ENCODE assay signal across 8 cellular contexts in genomic region chr14:34539407-34540180, GRCh38. TPM values are rescaled to one million over a fixed set of nuclear protein-coding genes. Genes with fewer than 3 reads are reported as not detected.
A peak's percentile ranks its signal among the peaks of the same experiment; 100 is the strongest.
DNase-seq lines count a peak whose midpoint lies in the region; ATAC-seq, FAIRE-seq and TF ChIP-seq lines count a peak whose summit lies in the region.

EAPP (minus strand) TSS chr14:34539701; CDS start chr14:34539628, 73 bp downstream.

- CTCF ChIA-PET in HepG2 (lab: Yijun Ruan, JAX; ENCODE audit: low intra/inter-chr PET ratio, low total read pairs) = interaction anchor here (1.1 kb wide), 1 partner anchor 207 kb away, joined by 3 read pairs; no protein-coding TSS in a partner anchor

- FAIRE-seq in HepG2 (lab: Jason Lieb, UNC) = peak; percentile 40

- in situ Hi-C loops in GM18951 (cut with MboI; ENCODE audit: low sequenced_read_pairs, unreplicated experiment) = no loop called here
- in situ Hi-C loops in HepG2 (cut with HindIII; ENCODE audit: extremely low pct_ligation_motif_present, low pct_unique_long_range_greater_than_20kb) = no loop called here

- POLR2A ChIA-PET in HepG2 (lab: Yijun Ruan, JAX) = interaction anchor here (1.0 to 1.9 kb wide), 6 partner anchors 15 to 1268 kb away, joined by 3 to 17 read pairs (median 11); partner anchors contain the start of gene SPTSSA

- under 1% methylated on average over 57 of the region's 59 CpGs for WGBS in HepG2 (ENCODE audit: low lambda C conversion rate)

- TF ChIP-seq RAD21 in HepG2 (CRISPR knock-in tag; IDR thresholded peaks at IDR 0.05) = peak; percentile 79

- TF ChIP-seq CTCF in 22Rv1 (IDR thresholded peaks at IDR 0.05) (no peak), WI38 (IDR thresholded peaks at IDR 0.05; ENCODE audit: low read depth, low read length) (no peak), HepG2 (CRISPR knock-in tag; IDR thresholded peaks at IDR 0.05) (peak; percentile 51)

- H3K27me3 ChIP-seq in HepG2 (ENCODE audit: control insufficient read depth in 1 of 2, insufficient read depth in 2 of 2, low read length in 2 of 2) = peaks cover 0 to 4% of the 10 kb centered on the region in 2 experiments; a peak in 1 of 5 replicates

- peak; percentile 100 for DNase-seq in HepG2 (ENCODE audit: low spot score)
- peak; percentile 90 to 92 for DNase-seq in stimulated activated CD4-positive, alpha-beta T cell treated with anti-CD3 and anti-CD28 coated beads, Interleukin-4, amount 100 ng/mL, for 4 hours
- DNase-seq in NCI-H2029 treated with DMSO at 0.1 percent for 48 hours (lab: John Stamatoyannopoulos, UW) = no peak

- H3K4me1 ChIP-seq in HepG2 (ENCODE audit: insufficient read depth, low read length) = peaks cover 25% of the 10 kb centered on the region

- H3K9me3 ChIP-seq in HepG2 (ENCODE audit: low read length) = no peaks in the 10 kb centered on the region

- H4K20me1 ChIP-seq in HepG2 (ENCODE audit: insufficient read depth, low read length) = no peaks in the 10 kb centered on the region; the same call in 1 of the 2 replicates

- intact Hi-C loops in HepG2 (cut with micrococcal nuclease; ENCODE audit: unreplicated experiment) = loop anchor here (5.0 kb wide), 4 partner anchors 42 to 207 kb away; partner anchors contain the start of gene SPTSSA

- ATAC-seq in HG03280 (IDR thresholded peaks at IDR 0.05; ENCODE audit: unreplicated experiment) (peak; percentile 100), HepG2 (peak; percentile 96)

- H3K27ac ChIP-seq in 22Rv1 (peak within 1 kb of the TSS; percentile 73), cingulate gyrus (ENCODE audit: low read depth, low read length) (peak within 1 kb of the TSS; percentile 90), HepG2 (ENCODE audit: extremely low read length, insufficient read depth, low read length) (peak within 1 kb of the TSS; percentile 95)

- peak within 1 kb of the TSS; percentile 93 for H3K4me3 ChIP-seq in WI38 (ENCODE audit: low read depth, low read length)
- H3K4me3 ChIP-seq in HepG2 (replicated peaks in 1 of 3; ENCODE audit: insufficient read depth in 1 of 3, low read depth in 2 of 3, low read length in 3 of 3) = peak within 1 kb of the TSS; percentile 86 to 99 (median 92)

- TF ChIP-seq EP300 in HepG2 (IDR thresholded peaks at IDR 0.05; ENCODE audit: low read depth in 2 of 2, low read length in 2 of 2) = peak; percentile 65 to 77; a peak in 3 of 4 replicates
- peak; percentile 80 for TF ChIP-seq EP300 in HepG2 (CRISPR knock-in tag; IDR thresholded peaks at IDR 0.05; ENCODE audit: borderline replicate concordance)

- no peak within 1 kb of the TSS for H2AFZ ChIP-seq in HepG2 (ENCODE audit: low read length)

- H3K79me2 ChIP-seq in HepG2 (ENCODE audit: insufficient read depth, low read length) = peaks cover 28% of the 10 kb centered on the region

- BruUV-seq in HepG2 (replicated peaks; lab: Mats Ljungman, UMichigan) = no TSS peak

- peak within 1 kb of the TSS; percentile 100 for H3K4me2 ChIP-seq in HepG2 (ENCODE audit: low read depth, low read length)

- TF ChIP-seq POLR2A in GM18951 (IDR thresholded peaks at IDR 0.05; ENCODE audit: extremely low read depth, insufficient read depth, insufficient read length) = peak; percentile 76
- TF ChIP-seq POLR2A in HepG2 (IDR thresholded peaks at IDR 0.05; ENCODE audit: insufficient read depth in 1 of 2, low read depth in 2 of 2, low read length in 2 of 2) = peak; percentile 99

- H3K9ac ChIP-seq in HepG2 (ENCODE audit: insufficient read depth, low read depth, low read length) = peak within 1 kb of the TSS; percentile 100

- H3K36me3 ChIP-seq in HepG2 (replicated peaks in 1 of 2; ENCODE audit: control insufficient read depth in 1 of 2, insufficient read depth in 2 of 2, low read length in 2 of 2) = peaks cover 4 to 15% of the 10 kb centered on the region in 2 experiments; a peak in 4 of 5 replicates

TF ChIP-seq in HepG2, 621 proteins besides CTCF, POLR2A, EP300 and RAD21 (continues in another document):
- TF ChIP-seq ZNF580 (CRISPR knock-in tag; IDR thresholded peaks at IDR 0.05; ENCODE audit: borderline replicate concordance, low read depth) (peak; percentile 99), ATM (IDR thresholded peaks at IDR 0.05; ENCODE audit: borderline replicate concordance) (no peak), ZNF207 (IDR thresholded peaks at IDR 0.05; ENCODE audit: borderline replicate concordance) (no peak), RAD51 (IDR thresholded peaks at IDR 0.05; ENCODE audit: borderline replicate concordance) (no peak), ZNF446 (CRISPR knock-in tag; IDR thresholded peaks at IDR 0.05) (peak; percentile 95), TBL1XR1 (IDR thresholded peaks at IDR 0.05; ENCODE audit: borderline replicate concordance, low read length, partially characterized antibody) (peak; percentile 86), U2AF1 (optimal IDR thresholded peaks at IDR 0.05; ENCODE audit: low read depth, low read length) (peak; percentile 95), ZNF20 (CRISPR knock-in tag; IDR thresholded peaks at IDR 0.05) (no peak; the same call in 1 of the 2 replicates), NCOA2 (CRISPR knock-in tag; IDR thresholded peaks at IDR 0.05) (peak; percentile 89), SKI (IDR thresholded peaks at IDR 0.05; ENCODE audit: partially characterized antibody) (peak; percentile 90), ZBTB21 (CRISPR knock-in tag; IDR thresholded peaks at IDR 0.05) (peak; percentile 90), RERE (CRISPR knock-in tag; IDR thresholded peaks at IDR 0.05; ENCODE audit: low read depth) (peak; percentile 80; the same call in 1 of the 2 replicates), REXO4 (CRISPR knock-in tag; IDR thresholded peaks at IDR 0.05; ENCODE audit: borderline replicate concordance) (peak; percentile 92; the same call in 1 of the 2 replicates), ZNF451 (CRISPR knock-in tag; IDR thresholded peaks at IDR 0.05) (peak; percentile 81; the same call in 1 of the 2 replicates)

RNA-seq across cellular contexts. Expression of gene EAPP, which starts in this region (rescaled TPM):
- 110 and 163 TPM in 2 replicates for total RNA-seq in HepG2 (2016; rRNA removed; fragmentation: Illumina TruSeq; extraction: Trizol)
- 16.4 and 17.4 TPM in 2 replicates for total RNA-seq in HepG2 (2016; cell fraction: cytosol; rRNA removed; fragmentation: Illumina TruSeq; extraction: Trizol; ENCODE audit: low read depth)
- total RNA-seq in HepG2 (2016; cell fraction: insoluble cytoplasmic fraction; rRNA removed; fragmentation: Illumina TruSeq; extraction: Trizol) = 111 and 170 TPM in 2 replicates
- total RNA-seq in HepG2 (2016; cell fraction: membrane; rRNA removed; fragmentation: Illumina TruSeq; extraction: Trizol) = 31.8 and 35.9 TPM in 2 replicates
- total RNA-seq in HepG2 (2016; cell fraction: nucleus; rRNA removed; fragmentation: Illumina TruSeq; extraction: Trizol) = 50.7 and 59.2 TPM in 2 replicates
- 57.8 and 68.7 TPM in 2 replicates for polyA plus RNA-seq in HepG2 (2011; rRNA removed)
- polyA plus RNA-seq in HepG2 (2011; cell fraction: cytosol; rRNA removed) = 33.0 and 55.6 TPM in 2 replicates
- 13.9 and 18.7 TPM in 2 replicates for polyA plus RNA-seq in HepG2 (2011; cell fraction: nucleus; rRNA removed)
- polyA plus RNA-seq in HepG2 (2012) = 52.5 and 74.2 TPM in 2 replicates
- 13.9 and 14.8 TPM in 2 replicates for polyA plus RNA-seq in HepG2 (2016; cell fraction: cytosol; fragmentation: Illumina TruSeq; extraction: Trizol; ENCODE audit: low read depth)
- 142 and 152 TPM in 2 replicates for polyA plus RNA-seq in HepG2 (2016; cell fraction: insoluble cytoplasmic fraction; fragmentation: Illumina TruSeq; extraction: Trizol; ENCODE audit: low read depth)
- polyA plus RNA-seq in HepG2 (2016; cell fraction: membrane; fragmentation: Illumina TruSeq; extraction: Trizol; ENCODE audit: low read depth) = 22.0 and 26.2 TPM in 2 replicates
- 50.5 and 52.0 TPM in 2 replicates for polyA plus RNA-seq in HepG2 (2016; cell fraction: nucleus; fragmentation: Illumina TruSeq; extraction: Trizol; ENCODE audit: insufficient read depth, low read depth)
- polyA minus RNA-seq in HepG2 (2011; rRNA and poly(A)+ RNA removed; ENCODE audit: low replicate concordance) = 11.0 and 20.1 TPM in 2 replicates
- polyA minus RNA-seq in HepG2 (2011; cell fraction: cytosol; rRNA and poly(A)+ RNA removed) = 37.9 and 41.4 TPM in 2 replicates
- 48.5 and 48.9 TPM in 2 replicates for polyA minus RNA-seq in HepG2 (2011; cell fraction: nucleus; rRNA and poly(A)+ RNA removed)
